ENCODE assay signal across 2 cellular contexts in genomic region chr16:23268561-23268960, GRCh38.
TF ChIP-seq lines count a peak whose summit lies in the region.

No MANE protein-coding gene starts in this region.

TF ChIP-seq in HepG2, 621 proteins besides CTCF, POLR2A, EP300 and RAD21:
- TF ChIP-seq KDM2A (CRISPR knock-in tag; IDR thresholded peaks at IDR 0.05; ENCODE audit: borderline replicate concordance, low read depth) (no peak), SCMH1 (CRISPR knock-in tag; IDR thresholded peaks at IDR 0.05; ENCODE audit: borderline replicate concordance) (no peak), ZNF446 (CRISPR knock-in tag; IDR thresholded peaks at IDR 0.05) (no peak), ZNF407 (CRISPR knock-in tag; IDR thresholded peaks at IDR 0.05; ENCODE audit: not compliant biosample characterization) (no peak), ZNF260 (CRISPR knock-in tag; IDR thresholded peaks at IDR 0.05; ENCODE audit: borderline replicate concordance, low read depth) (no peak)

TF ChIP-seq in K562, 482 proteins besides CTCF, POLR2A, EP300 and RAD21:
- peak; percentile 96 for TF ChIP-seq ZNF507 (tag; conservative IDR thresholded peaks at IDR 0.05)
- no peak for TF ChIP-seq ETS1 (conservative IDR thresholded peaks at IDR 0.05; ENCODE audit: control insufficient read depth, low read depth, low read length)
- no peak for TF ChIP-seq ZNF41 (CRISPR knock-in tag; conservative IDR thresholded peaks at IDR 0.05)
- TF ChIP-seq ZNF146 (CRISPR knock-in tag; IDR thresholded peaks at IDR 0.05; ENCODE audit: unreplicated experiment), result no peak
- peak; percentile 74 for TF ChIP-seq ZNF354B (CRISPR knock-in tag; IDR thresholded peaks at IDR 0.05)
